ENCODE assay signal across 9 cellular contexts in genomic region chr4:47010347-47011188, GRCh38. TPM values are rescaled to one million over a fixed set of nuclear protein-coding genes. Genes with fewer than 3 reads are reported as not detected.
A peak's percentile ranks its signal among the peaks of the same experiment; 100 is the strongest.
DNase-seq lines count a peak whose midpoint lies in the region; ATAC-seq and TF ChIP-seq lines count a peak whose summit lies in the region.
"Had no signal": no experiment of that assay in that cellular context is flagged by ENCODE, and none has a peak within 500 bp of the region (broad histone marks: within the 10 kb centered on the region; RNA-seq: fewer than 3 reads in every experiment).

No MANE protein-coding gene starts in this region.

- peak overlapping the region; percentile 28 for H3K27ac ChIP-seq in left ventricle myocardium inferior (replicated peaks)
- H3K27ac ChIP-seq in H9 (ENCODE audit: insufficient read length, low read depth, low read length), result no peak overlapping the region

- H2AFZ ChIP-seq in H9 (ENCODE audit: low read length), result no peak overlapping the region

- no peak overlapping the region for H3K4me3 ChIP-seq in left ventricle myocardium inferior

- no peaks in the 10 kb centered on the region for H3K27me3 Mint-ChIP-seq in stimulated activated naive CD8-positive, alpha-beta T cell treated with anti-CD3 and anti-CD28 coated beads, Interleukin-15, amount 100 ng/mL, for 72 hours
- H3K27me3 Mint-ChIP-seq in H9 (ENCODE audit: low read depth) (no peaks in the 10 kb centered on the region), glutamatergic neuron (ENCODE audit: unreplicated experiment) (no peaks in the 10 kb centered on the region)

- no peak overlapping the region for H4K5ac ChIP-seq in H9 (ENCODE audit: insufficient read length, low read depth, low read length)

- H3K56ac ChIP-seq in H9 (ENCODE audit: insufficient read length, low read depth, low read length), result no peak overlapping the region

- no peak overlapping the region for H4K8ac ChIP-seq in H9 (replicated peaks; ENCODE audit: insufficient read length, low read depth, low read length)

- no peak overlapping the region for H3K9ac ChIP-seq in H9 (ENCODE audit: extremely low read depth, insufficient read length, low read length)

- no peak overlapping the region for H2AK5ac ChIP-seq in H9 (ENCODE audit: insufficient read length, low read length)

- no peaks in the 10 kb centered on the region for H3K23me2 ChIP-seq in H9 (ENCODE audit: insufficient read length, low read depth, low read length, poor library complexity, severe bottlenecking)

- H3K4me1 ChIP-seq in left ventricle myocardium inferior (peaks cover 12% of the 10 kb centered on the region), H9 (ENCODE audit: insufficient read depth, low read length) (no peaks in the 10 kb centered on the region)

- H3K27ac Mint-ChIP-seq in stimulated activated naive CD8-positive, alpha-beta T cell treated with anti-CD3 and anti-CD28 coated beads, Interleukin-15, amount 100 ng/mL, for 72 hours, result peak overlapping the region in 1 of 2 donors; percentile 80
- H3K27ac Mint-ChIP-seq in H9 (no peak overlapping the region), glutamatergic neuron (ENCODE audit: unreplicated experiment) (no peak overlapping the region)

- H3K79me1 ChIP-seq in H9 (ENCODE audit: insufficient read depth, low read depth, low read length, poor library complexity, severe bottlenecking), result no peaks in the 10 kb centered on the region

- no peaks in the 10 kb centered on the region for H3K36me3 ChIP-seq in left ventricle myocardium inferior

- no peak overlapping the region for H4K91ac ChIP-seq in H9 (ENCODE audit: insufficient read length, low read depth, low read length)

- no peak overlapping the region for H3K4ac ChIP-seq in H9 (ENCODE audit: low read depth, low read length)

- intact Hi-C loops in left ventricle myocardium inferior (cut with micrococcal nuclease) (no loop called here), cardiac septum (cut with DNase I) (no loop called here)

- no peak overlapping the region for H3K14ac ChIP-seq in H9 (ENCODE audit: insufficient read depth, low read length)

- H3K9me3 ChIP-seq in left ventricle myocardium inferior (replicated peaks), result peaks cover 6% of the 10 kb centered on the region
- H3K9me3 ChIP-seq in H9 (ENCODE audit: control insufficient read depth, low read depth, low read length), result no peaks in the 10 kb centered on the region

- DNase-seq in left ventricle myocardium inferior (no peak), cardiac septum (ENCODE audit: low spot score) (no peak), RPMI8226 (peak; percentile 7), H9 (no peak), glutamatergic neuron (no peak)
- DNase-seq in stimulated activated naive CD8-positive, alpha-beta T cell treated with anti-CD3 and anti-CD28 coated beads, Interleukin-15, amount 100 ng/mL, for 72 hours, result no peak
- DNase-seq in stimulated activated CD4-positive, alpha-beta T cell treated with anti-CD3 and anti-CD28 coated beads, Interleukin-15, amount 100 ng/mL, for 24 hours, result no peak

- peak; percentile 97 for ATAC-seq in HG02938 (IDR thresholded peaks at IDR 0.05; ENCODE audit: unreplicated experiment)
- ATAC-seq in stimulated activated naive CD8-positive, alpha-beta T cell treated with anti-CD3 and anti-CD28 coated beads, Interleukin-15, amount 100 ng/mL, for 72 hours, result peak; percentile 86

- H3K4me3 Mint-ChIP-seq in stimulated activated naive CD8-positive, alpha-beta T cell treated with anti-CD3 and anti-CD28 coated beads, Interleukin-15, amount 100 ng/mL, for 72 hours, result peak overlapping the region; percentile 49
- H3K4me3 Mint-ChIP-seq in H9 (no peak overlapping the region), glutamatergic neuron (ENCODE audit: unreplicated experiment) (no peak overlapping the region)

- H2BK12ac ChIP-seq in H9 (ENCODE audit: insufficient read length, low read depth, low read length), result no peak overlapping the region

- no peaks in the 10 kb centered on the region for H3K27me3 ChIP-seq in left ventricle myocardium inferior (ENCODE audit: low read depth)
- H3K27me3 ChIP-seq in H9 (ENCODE audit: insufficient read depth, low read length), result no peaks in the 10 kb centered on the region

- no peak overlapping the region for H3T11ph ChIP-seq in H9 (ENCODE audit: low read length)

- H3K4me2 ChIP-seq in H9 (ENCODE audit: insufficient read depth, insufficient read length, low read length), result no peak overlapping the region

- H3K18ac ChIP-seq in H9 (ENCODE audit: insufficient read length, low read depth, low read length), result no peak overlapping the region

- WGBS in H9 (ENCODE audit: extremely low coverage, insufficient read length, low lambda C conversion rate), result no CpG with 5 or more reads among the region's 1 CpG

- peaks cover 18% of the 10 kb centered on the region for H3K4me1 Mint-ChIP-seq in stimulated activated naive CD8-positive, alpha-beta T cell treated with anti-CD3 and anti-CD28 coated beads, Interleukin-15, amount 100 ng/mL, for 72 hours
- H3K4me1 Mint-ChIP-seq in H9 (no peaks in the 10 kb centered on the region), glutamatergic neuron (ENCODE audit: low read depth, unreplicated experiment) (no peaks in the 10 kb centered on the region)

- H3K9me3 Mint-ChIP-seq in stimulated activated naive CD8-positive, alpha-beta T cell treated with anti-CD3 and anti-CD28 coated beads, Interleukin-15, amount 100 ng/mL, for 72 hours, result peaks cover 0 to 4% of the 10 kb centered on the region in 2 donors
- no peaks in the 10 kb centered on the region; a peak in 1 of 5 replicates for H3K9me3 Mint-ChIP-seq in H9
- no peaks in the 10 kb centered on the region for H3K9me3 Mint-ChIP-seq in glutamatergic neuron (ENCODE audit: unreplicated experiment)

- no peaks in the 10 kb centered on the region for H4K20me1 ChIP-seq in H9 (ENCODE audit: control insufficient read depth, insufficient read depth, insufficient read length)

- no peak overlapping the region for H2BK5ac ChIP-seq in H9 (ENCODE audit: insufficient read length, low read length)

- no peak overlapping the region for H2BK120ac ChIP-seq in H9 (ENCODE audit: low read depth, low read length, poor library complexity, severe bottlenecking)

- TF ChIP-seq CTCF in left ventricle myocardium inferior (IDR thresholded peaks at IDR 0.05; ENCODE audit: borderline replicate concordance), result no peak
- no peak for TF ChIP-seq CTCF in H9 (conservative IDR thresholded peaks at IDR 0.05)
- TF ChIP-seq CTCF in glutamatergic neuron (IDR thresholded peaks at IDR 0.05; ENCODE audit: partially characterized antibody, unreplicated experiment), result no peak

- H3K36me3 Mint-ChIP-seq in H9 (ENCODE audit: insufficient read depth in 1 of 3, low read depth in 3 of 3) (no peaks in the 10 kb centered on the region), glutamatergic neuron (ENCODE audit: unreplicated experiment) (no peaks in the 10 kb centered on the region)

- H3K23ac ChIP-seq in H9 (ENCODE audit: insufficient read length, low read depth, low read length), result no peak overlapping the region

- no peaks in the 10 kb centered on the region for H3K79me2 ChIP-seq in H9 (ENCODE audit: insufficient read depth, low read length)

- no peak overlapping the region for H2BK15ac ChIP-seq in H9 (ENCODE audit: low read depth, low read length)

- H2BK20ac ChIP-seq in H9 (ENCODE audit: low read depth, low read length, poor library complexity, severe bottlenecking), result no peak overlapping the region

RNA-seq across cellular contexts. Expression of gene GABRA4, which starts 17.2 kb away (rescaled TPM):
- 33.7 TPM for total RNA-seq in left ventricle myocardium inferior
- 65.5 TPM for total RNA-seq in cardiac septum
- not detected in 2 replicates for total RNA-seq in H9 (2021)
- total RNA-seq in glutamatergic neuron (ENCODE audit: unreplicated experiment), result not detected
- total RNA-seq: pulmonary artery endothelial cell had no signal

RNA-seq across cellular contexts. Expression of gene GABRB1, which starts 20.8 kb away (rescaled TPM):
- total RNA-seq in left ventricle myocardium inferior (4.0 TPM), cardiac septum (10.7 TPM), H9 (2021) (0.39 TPM in 1 of 2 replicates, not detected in the other), glutamatergic neuron (ENCODE audit: unreplicated experiment) (4.9 TPM)
- total RNA-seq: pulmonary artery endothelial cell had no signal

Comparison
In these comparisons a context has a peak if more than half of its experiments do, and no peak if none do; other contexts are left out.
1. H3K4me3 Mint-ChIP-seq: peak in stimulated activated naive CD8-positive, alpha-beta T cell treated with anti-CD3 and anti-CD28 coated beads, Interleukin-15, amount 100 ng/mL, for 72 hours (2 of 2); none in H9 (0 of 2) and glutamatergic neuron (single experiment).
2. RNA of gene GABRA4, which starts 17.2 kb away (total RNA-seq): 65.5 TPM in cardiac septum (single experiment) and 33.7 TPM in left ventricle myocardium inferior (single experiment); not detected in H9 and not detected in glutamatergic neuron (single experiment); every median in the first group is over 10 times any median in the second.